ENCODE assay signal across 8 cellular contexts in genomic region chr2:38666578-38666926, GRCh38. TPM values are rescaled to one million over a fixed set of nuclear protein-coding genes. Genes with fewer than 3 reads are reported as not detected.
DNase-seq lines count a peak whose midpoint lies in the region; ATAC-seq, FAIRE-seq and TF ChIP-seq lines count a peak whose summit lies in the region.

No MANE protein-coding gene starts in this region.

- POLR2A ChIA-PET in BJ (lab: Charles Lee) = no interaction called here
- POLR2A ChIA-PET in Panc1 (lab: Charles Lee) = interaction anchor here (0.6 to 1.0 kb wide), 2 partner anchors 47 to 52 kb away, joined by 3 to 9 read pairs; no protein-coding TSS in a partner anchor
- POLR2A ChIA-PET in endothelial cell of umbilical vein (lab: Charles Lee) = interaction anchor here (0.6 to 1.8 kb wide), 3 partner anchors 61 to 85 kb away, joined by 3 to 12 read pairs (median 5); partner anchors contain the start of gene SRSF7

- DNase-seq in BJ (ENCODE audit: low read depth) (no peak), GM23248 (peak; percentile 39), Panc1 (ENCODE audit: low read depth, low spot score) (no peak), endothelial cell of umbilical vein (ENCODE audit: low read depth, low spot score) (no peak), NCI-H1417 (lab: John Stamatoyannopoulos, UW) (no peak), NCI-H1092 (lab: John Stamatoyannopoulos, UW) (no peak), D341Med (ENCODE audit: low spot score) (no peak)

- dilution Hi-C loops in endothelial cell of umbilical vein (cut with MboI; ENCODE audit: extremely low pct_ligation_motif_present, low sequenced_read_pairs) = no loop called here

- peak overlapping the region; percentile 94 for H2AFZ ChIP-seq in GM23248
- peak overlapping the region; percentile 78 for H2AFZ ChIP-seq in endothelial cell of umbilical vein (ENCODE audit: low read depth, low read length)

- ATAC-seq in Panc1 = peak; percentile 58

- no TSS peak for BruUV-seq in Panc1 (replicated peaks; lab: Mats Ljungman, UMichigan)
- BruUV-seq in endothelial cell of umbilical vein (replicated peaks; lab: Mats Ljungman, UMichigan) = no TSS peak

- H4K20me1 ChIP-seq in GM23248 (ENCODE audit: insufficient read depth) = no peaks in the 10 kb centered on the region
- no peaks in the 10 kb centered on the region for H4K20me1 ChIP-seq in endothelial cell of umbilical vein (replicated peaks; ENCODE audit: control insufficient read depth, extremely low read depth, insufficient read depth, low read length)

- CTCF ChIA-PET in BJ (lab: Yijun Ruan, JAX) = interaction anchor here (0.6 to 1.4 kb wide), 3 partner anchors 15 to 63 kb away, joined by 3 to 4 read pairs (median 4); no protein-coding TSS in a partner anchor
- CTCF ChIA-PET in Panc1 (lab: Charles Lee) = no interaction called here
- CTCF ChIA-PET in endothelial cell of umbilical vein (lab: Charles Lee) = interaction anchor here (1.1 to 2.5 kb wide), 3 partner anchors 64 to 98 kb away, joined by 3 to 11 read pairs (median 4); partner anchors contain the start of gene HNRNPLL

- H3K36me3 ChIP-seq in BJ (ENCODE audit: control insufficient read depth, insufficient read depth, low read length) (no peaks in the 10 kb centered on the region), GM23248 (ENCODE audit: low read depth) (no peaks in the 10 kb centered on the region), Panc1 (ENCODE audit: control insufficient read depth, insufficient read depth, low read length) (no peaks in the 10 kb centered on the region), endothelial cell of umbilical vein (ENCODE audit: control insufficient read depth in 2 of 2, extremely low read depth in 1 of 2, insufficient read depth in 2 of 2, low read length in 2 of 2) (no peaks in the 10 kb centered on the region), muscle layer of duodenum (ENCODE audit: control insufficient read depth in 1 of 2, insufficient read depth in 2 of 2, low read length in 2 of 2) (no peaks in the 10 kb centered on the region)

- H3K4me3 ChIP-seq in BJ (ENCODE audit: low read depth, low read length) (peak overlapping the region; percentile 41), GM23248 (peak overlapping the region; percentile 77), Panc1 (ENCODE audit: low read depth in 2 of 2, low read length in 2 of 2) (peak overlapping the region; percentile 63 to 89), endothelial cell of umbilical vein (replicated peaks in 1 of 3; ENCODE audit: insufficient read depth in 1 of 3, low read depth in 1 of 3, low read length in 3 of 3) (peak overlapping the region in 2 of 3 experiments; percentile 44 to 46), muscle layer of duodenum (ENCODE audit: low read depth in 1 of 2, low read length in 2 of 2) (peak overlapping the region; percentile 88 to 94)

- no peak for TF ChIP-seq CTCF in BJ (IDR thresholded peaks at IDR 0.05; ENCODE audit: insufficient read depth, low read depth, low read length)
- TF ChIP-seq CTCF in Panc1 (IDR thresholded peaks at IDR 0.05) = no peak
- no peak for TF ChIP-seq CTCF in endothelial cell of umbilical vein (IDR thresholded peaks at IDR 0.05; ENCODE audit: extremely low read depth in 1 of 2, insufficient read depth in 1 of 2, low read depth in 1 of 2, low read length in 2 of 2)

- H3K9me1 ChIP-seq in endothelial cell of umbilical vein (replicated peaks; ENCODE audit: control insufficient read depth, extremely low read depth, insufficient read depth, low read length) = no peaks in the 10 kb centered on the region

- H3F3A ChIP-seq in GM23248 (ENCODE audit: insufficient read depth) = peaks cover 15% of the 10 kb centered on the region; the same call in 1 of the 2 replicates

- WGBS in GM23248 (ENCODE audit: low coverage in 1 of 2, low lambda C conversion rate in 2 of 2, missing lambda C conversion rate in 2 of 2), 2 experiments = 29 to 31% methylated on average over 3 of the region's 3 CpGs

- TF ChIP-seq POLR2A in endothelial cell of umbilical vein (IDR thresholded peaks at IDR 0.05; ENCODE audit: low read depth, low read length) = no peak

- H3K9me3 ChIP-seq in GM23248 (ENCODE audit: low read depth) (no peaks in the 10 kb centered on the region), Panc1 (ENCODE audit: control insufficient read depth, insufficient read depth, low read depth, low read length) (no peaks in the 10 kb centered on the region), endothelial cell of umbilical vein (replicated peaks; ENCODE audit: control insufficient read depth, insufficient read depth, low read length) (no peaks in the 10 kb centered on the region), muscle layer of duodenum (ENCODE audit: control insufficient read depth in 1 of 2, low read length in 2 of 2) (no peaks in the 10 kb centered on the region)

- FAIRE-seq in endothelial cell of umbilical vein (lab: Jason Lieb, UNC) = no peak

- H3K9me2 ChIP-seq in GM23248 (ENCODE audit: insufficient read depth) = no peaks in the 10 kb centered on the region

- H3K4me1 ChIP-seq in GM23248 (ENCODE audit: insufficient read depth) = peaks cover 24% of the 10 kb centered on the region
- H3K4me1 ChIP-seq in Panc1 (ENCODE audit: control insufficient read depth, insufficient read depth, low read length) = peaks cover 24% of the 10 kb centered on the region; the same call in 1 of the 2 replicates
- H3K4me1 ChIP-seq in endothelial cell of umbilical vein (ENCODE audit: control insufficient read depth, extremely low read depth, insufficient read depth, low read length) = peaks cover 3% of the 10 kb centered on the region
- peaks cover 6 to 16% of the 10 kb centered on the region in 2 donors for H3K4me1 ChIP-seq in muscle layer of duodenum (ENCODE audit: control insufficient read depth in 1 of 2, insufficient read depth in 2 of 2, low read length in 2 of 2)

- H3K4me2 ChIP-seq in GM23248 (ENCODE audit: unreplicated experiment) (peak overlapping the region; percentile 68), endothelial cell of umbilical vein (ENCODE audit: insufficient read depth, low read length) (peak overlapping the region; percentile 50)

- in situ Hi-C loops in GM23248 (cut with MboI) = no loop called here
- in situ Hi-C loops in Panc1 (cut with HindIII; ENCODE audit: low pct_unique_long_range_greater_than_20kb, low sequenced_read_pairs) = no loop called here

- H3K27me3 ChIP-seq in BJ (ENCODE audit: control insufficient read depth, insufficient read depth, low read length) = no peaks in the 10 kb centered on the region
- H3K27me3 ChIP-seq in GM23248 (replicated peaks; ENCODE audit: insufficient read depth) = no peaks in the 10 kb centered on the region
- H3K27me3 ChIP-seq in Panc1 (ENCODE audit: control insufficient read depth, insufficient read depth, low read length) = no peaks in the 10 kb centered on the region
- H3K27me3 ChIP-seq in endothelial cell of umbilical vein (ENCODE audit: control insufficient read depth in 2 of 2, insufficient read depth in 2 of 2, low read length in 2 of 2) = no peaks in the 10 kb centered on the region
- H3K27me3 ChIP-seq in muscle layer of duodenum (ENCODE audit: low read depth, low read length) = no peaks in the 10 kb centered on the region

- H3K79me2 ChIP-seq in GM23248 (ENCODE audit: insufficient read depth) = no peaks in the 10 kb centered on the region
- no peaks in the 10 kb centered on the region for H3K79me2 ChIP-seq in endothelial cell of umbilical vein (ENCODE audit: control insufficient read depth, insufficient read depth, low read length)

- H3K27ac ChIP-seq in GM23248 (peak overlapping the region; percentile 67), Panc1 (ENCODE audit: low read length) (peak overlapping the region; percentile 78), endothelial cell of umbilical vein (ENCODE audit: insufficient read depth, low read depth, low read length) (no peak overlapping the region), muscle layer of duodenum (ENCODE audit: low read length) (peak overlapping the region; percentile 82)

- intact Hi-C loops in Panc1 (cut with micrococcal nuclease; ENCODE audit: unreplicated experiment) (loop anchor here (5.0 kb wide), 1 partner anchor 64 kb away; the partner anchor contains the start of gene HNRNPLL), endothelial cell of umbilical vein (cut with micrococcal nuclease) (loop anchor here (1.0 to 5.0 kb wide), 2 partner anchors 63 to 289 kb away; partner anchors contain the start of gene ATL2)

- H3K9ac ChIP-seq in GM23248 (peak overlapping the region; percentile 57), endothelial cell of umbilical vein (replicated peaks; ENCODE audit: extremely low read depth, insufficient read depth, low read length) (no peak overlapping the region)

TF ChIP-seq in endothelial cell of umbilical vein, 7 proteins besides CTCF, POLR2A, EP300 and RAD21:
- TF ChIP-seq GATA2 (IDR thresholded peaks at IDR 0.05; ENCODE audit: insufficient read depth, insufficient read length, low read depth, low read length) = no peak
- TF ChIP-seq JUN (IDR thresholded peaks at IDR 0.05; ENCODE audit: borderline replicate concordance, insufficient read depth, insufficient read length, low read depth) = no peak
- TF ChIP-seq EZH2 (IDR thresholded peaks at IDR 0.05; ENCODE audit: borderline replicate concordance, low read depth, low read length, severe bottlenecking) = no peak
- TF ChIP-seq MAX (IDR thresholded peaks at IDR 0.05; ENCODE audit: insufficient read depth, insufficient read length) = no peak
- no peak for TF ChIP-seq MYC (IDR thresholded peaks at IDR 0.05; ENCODE audit: low read depth, low read length)
- TF ChIP-seq FOS (IDR thresholded peaks at IDR 0.05; ENCODE audit: borderline replicate concordance, insufficient read depth, low read length) = no peak
- no peak for TF ChIP-seq POLR2AphosphoS5 (IDR thresholded peaks at IDR 0.05; ENCODE audit: insufficient read depth, low read depth, low read length)

RNA-seq across cellular contexts. Expression of gene GALM, which starts 0.6 kb away (rescaled TPM):
- 9.6 and 10.1 TPM in 2 replicates for polyA plus RNA-seq in BJ (2011; rRNA removed)
- 2.8 and 6.8 TPM in 2 replicates for polyA minus RNA-seq in BJ (2011; rRNA and poly(A)+ RNA removed)
- 8.6 and 10.8 TPM in 2 replicates for total RNA-seq in GM23248 (2014; rRNA removed; shearing (Covaris generic))
- polyA plus RNA-seq in GM23248 (2016; fragmentation: Nextera tagmentation; extraction: Ambion mirVana) = 7.6 and 8.8 TPM in 2 replicates
- 20.5 TPM for total RNA-seq in Panc1 (2021; ENCODE audit: unreplicated experiment)
- 23.3 TPM for polyA plus RNA-seq in Panc1 (2012; ENCODE audit: insufficient read length)
- total RNA-seq in endothelial cell of umbilical vein = 5.4 and 6.1 TPM in 2 replicates
- polyA plus RNA-seq in endothelial cell of umbilical vein = 4.6 and 4.8 TPM in 2 replicates
- 4.9 and 5.8 TPM in 2 replicates for polyA plus RNA-seq in endothelial cell of umbilical vein (2011; cell fraction: cytosol; rRNA removed)
- polyA plus RNA-seq in endothelial cell of umbilical vein (2011; cell fraction: nucleus; rRNA removed) = 3.5 and 3.8 TPM in 2 replicates
- polyA plus RNA-seq in endothelial cell of umbilical vein (2012) = 8.4 and 8.9 TPM in 2 replicates
- 4.8 and 6.7 TPM in 2 replicates for polyA minus RNA-seq in endothelial cell of umbilical vein
- polyA minus RNA-seq in endothelial cell of umbilical vein (2011; cell fraction: cytosol; rRNA and poly(A)+ RNA removed) = 8.4 TPM
- 2.0 and 2.7 TPM in 2 replicates for polyA minus RNA-seq in endothelial cell of umbilical vein (2011; cell fraction: nucleus; rRNA and poly(A)+ RNA removed)

Comparison
In these comparisons a context has a peak if more than half of its experiments do, and no peak if none do; other contexts are left out.
1. H3K4me3 ChIP-seq: peak in every context shown above with its lines; median percentile 91 in muscle layer of duodenum; 77 in GM23248; 76 in Panc1; 45 in endothelial cell of umbilical vein; 41 in BJ.